In the genomic region with DNA sequence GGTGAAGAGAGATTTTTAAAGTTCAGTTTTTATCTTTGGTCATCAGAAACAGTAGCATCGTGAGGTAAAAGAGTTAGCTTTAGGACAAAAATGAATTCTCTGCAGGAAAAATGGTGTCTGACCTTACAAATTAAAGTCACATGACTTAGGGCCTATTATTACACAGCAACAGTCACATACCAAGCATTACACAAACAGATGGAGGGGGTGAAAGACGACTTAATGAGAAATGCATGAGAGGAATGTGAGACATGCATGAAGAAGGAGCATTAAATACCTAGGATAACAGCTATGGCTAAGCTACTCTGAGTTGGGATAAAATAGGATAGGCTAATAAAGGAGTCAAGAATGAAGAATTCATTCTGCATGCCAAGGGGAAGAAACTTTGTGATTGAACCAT, we compare ENCODE assay signal across 15 cellular contexts.
DNase-seq lines count a peak whose midpoint lies in the region; ATAC-seq and TF ChIP-seq lines count a peak whose summit lies in the region.
"Had no signal": no experiment of that assay in that cellular context is flagged by ENCODE, and none has a peak within 500 bp of the region (broad histone marks: within the 10 kb centered on the region; RNA-seq: fewer than 3 reads in every experiment).

No MANE protein-coding gene starts in this region.

- H4K20me1 ChIP-seq in neural progenitor cell (ENCODE audit: low read depth) = no peaks in the 10 kb centered on the region

- H3K27ac Mint-ChIP-seq in neural progenitor cell = peak overlapping the region; percentile 12
- H3K27ac Mint-ChIP-seq in activated CD4-positive, alpha-beta T cell treated with anti-CD3 and anti-CD28 coated beads for 36 hours = no peak overlapping the region
- H3K27ac Mint-ChIP-seq: activated T-cell treated with anti-CD3 and anti-CD28 coated beads, Interleukin-2, amount 50 U/mL, for 24 hours; type B pancreatic cell had no signal

- no peak overlapping the region for H2AFZ ChIP-seq in neural progenitor cell (replicated peaks)

- H3K27me3 Mint-ChIP-seq in neural progenitor cell (ENCODE audit: insufficient read depth, low read depth) = peaks cover 2% of the 10 kb centered on the region
- peaks cover 6% of the 10 kb centered on the region for H3K27me3 Mint-ChIP-seq in activated CD4-positive, alpha-beta T cell treated with anti-CD3 and anti-CD28 coated beads for 36 hours
- H3K27me3 Mint-ChIP-seq: type B pancreatic cell had no signal

- H3K27ac ChIP-seq in neural progenitor cell = no peak overlapping the region

- no peak for ATAC-seq in activated CD4-positive, alpha-beta T cell treated with anti-CD3 and anti-CD28 coated beads for 36 hours
- no peak for ATAC-seq in GM21526 (IDR thresholded peaks at IDR 0.05; ENCODE audit: low FRiP score, unreplicated experiment)
- ATAC-seq in HG02759 (IDR thresholded peaks at IDR 0.05; ENCODE audit: unreplicated experiment) = no peak
- ATAC-seq: HepG2 had no signal

- no peak overlapping the region for H3K4me3 ChIP-seq in neural progenitor cell

- no peaks in the 10 kb centered on the region for H3F3A ChIP-seq in neural progenitor cell (ENCODE audit: low read depth)

- no peak overlapping the region for H3K9ac ChIP-seq in neural progenitor cell

- DNase-seq in ELR (ENCODE audit: low read depth) (peak; percentile 87), RPMI7951 (ENCODE audit: low read depth) (peak; percentile 75), fibroblast of gingiva (ENCODE audit: low read depth) (peak; percentile 79), neural progenitor cell (ENCODE audit: low spot score) (peak; percentile 12), DMS 273 (lab: John Stamatoyannopoulos, UW; ENCODE audit: unreplicated experiment) (no peak)
- no peak for DNase-seq in activated CD4-positive, alpha-beta T cell treated with anti-CD3 and anti-CD28 coated beads for 36 hours
- DNase-seq: activated T-cell treated with anti-CD3 and anti-CD28 coated beads, Interleukin-2, amount 50 U/mL, for 24 hours; Caco-2; central memory CD4-positive, alpha-beta T cell; head of caudate nucleus; NCI-H2171 had no signal

- no peak for TF ChIP-seq CTCF in neural progenitor cell (IDR thresholded peaks at IDR 0.05)

- H3K36me3 ChIP-seq in neural progenitor cell = no peaks in the 10 kb centered on the region

- no peak overlapping the region for H3K4me3 Mint-ChIP-seq in neural progenitor cell
- H3K4me3 Mint-ChIP-seq in activated CD4-positive, alpha-beta T cell treated with anti-CD3 and anti-CD28 coated beads for 36 hours = no peak overlapping the region
- H3K4me3 Mint-ChIP-seq: activated T-cell treated with anti-CD3 and anti-CD28 coated beads, Interleukin-2, amount 50 U/mL, for 24 hours; type B pancreatic cell had no signal

- H3K79me2 ChIP-seq in neural progenitor cell (ENCODE audit: low read depth) = no peaks in the 10 kb centered on the region

- CTCF ChIA-PET in activated CD4-positive, alpha-beta T cell treated with anti-CD3 and anti-CD28 coated beads for 36 hours (lab: Charles Lee) = interaction anchor here (1.0 to 1.1 kb wide), 2 partner anchors 19 to 52 kb away, joined by 3 to 4 read pairs; no protein-coding TSS in a partner anchor

- H3K4me1 Mint-ChIP-seq in neural progenitor cell = peaks cover 47% of the 10 kb centered on the region
- H3K4me1 Mint-ChIP-seq in activated CD4-positive, alpha-beta T cell treated with anti-CD3 and anti-CD28 coated beads for 36 hours = no peaks in the 10 kb centered on the region

- H3K9me3 ChIP-seq in neural progenitor cell (ENCODE audit: low read depth) = no peaks in the 10 kb centered on the region

- H3K9me3 Mint-ChIP-seq in neural progenitor cell = no peaks in the 10 kb centered on the region
- H3K9me3 Mint-ChIP-seq in activated CD4-positive, alpha-beta T cell treated with anti-CD3 and anti-CD28 coated beads for 36 hours (ENCODE audit: low read depth) = no peaks in the 10 kb centered on the region
- H3K9me3 Mint-ChIP-seq: activated T-cell treated with anti-CD3 and anti-CD28 coated beads, Interleukin-2, amount 50 U/mL, for 24 hours; type B pancreatic cell had no signal

- intact Hi-C loops in activated CD4-positive, alpha-beta T cell treated with anti-CD3 and anti-CD28 coated beads for 36 hours (cut with DNase I, micrococcal nuclease) = no loop called here

- H3K27me3 ChIP-seq in neural progenitor cell = no peaks in the 10 kb centered on the region

- H3K4me2 ChIP-seq in neural progenitor cell = no peak overlapping the region

- peaks cover 9% of the 10 kb centered on the region for H3K4me1 ChIP-seq in neural progenitor cell

- POLR2A ChIA-PET in activated CD4-positive, alpha-beta T cell treated with anti-CD3 and anti-CD28 coated beads for 36 hours (lab: Charles Lee) = no interaction called here

- no peaks in the 10 kb centered on the region for H3K36me3 Mint-ChIP-seq in neural progenitor cell
- no peaks in the 10 kb centered on the region for H3K36me3 Mint-ChIP-seq in activated CD4-positive, alpha-beta T cell treated with anti-CD3 and anti-CD28 coated beads for 36 hours (ENCODE audit: low read depth)
- H3K36me3 Mint-ChIP-seq: type B pancreatic cell had no signal

Comparison
In these comparisons a context has a peak if more than half of its experiments do, and no peak if none do; other contexts are left out.
1. DNase-seq: peak in ELR (single experiment), RPMI7951 (single experiment), fibroblast of gingiva (single experiment) and neural progenitor cell (single experiment); none in activated CD4-positive, alpha-beta T cell treated with anti-CD3 and anti-CD28 coated beads for 36 hours (single experiment) and DMS 273 (single experiment).